Comparison of ENCODE assay signal across 16 cellular contexts in the genomic region with DNA sequence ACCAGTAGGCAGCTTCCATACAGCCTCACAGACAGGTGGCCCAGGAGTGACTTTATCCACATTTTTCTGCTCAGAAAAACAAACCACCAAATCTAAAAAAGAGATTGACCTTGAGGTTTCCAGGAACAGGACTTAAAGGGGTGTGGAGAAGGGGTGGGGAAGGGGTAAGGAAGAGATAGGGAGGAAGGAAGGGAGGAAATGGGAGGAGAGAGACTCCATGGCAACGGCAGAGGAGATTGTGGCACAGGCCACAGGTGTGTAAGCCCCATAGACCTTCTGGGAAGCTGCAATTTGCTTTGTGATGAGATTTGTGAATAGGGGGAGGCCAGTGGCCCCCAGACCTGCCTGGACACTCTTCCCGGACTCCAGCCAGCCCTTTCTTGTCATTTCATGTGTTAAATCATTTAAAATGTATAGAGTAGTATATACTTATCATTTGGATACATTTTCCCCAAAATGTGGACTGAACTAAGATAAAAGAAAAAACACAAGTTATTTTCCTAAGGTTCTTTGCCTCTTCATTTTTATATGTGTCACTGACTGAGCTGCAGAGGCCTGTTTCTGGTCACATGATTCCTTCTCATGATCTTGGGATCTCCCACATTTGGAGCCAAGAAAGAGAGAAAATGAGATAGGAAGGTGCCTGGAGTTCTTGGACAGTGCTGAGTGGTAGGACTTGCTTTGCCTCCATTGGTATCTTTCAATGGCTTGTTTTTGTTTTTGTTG. TPM values are rescaled to one million over a fixed set of nuclear protein-coding genes. Genes with fewer than 3 reads are reported as not detected.
"Had no signal": no experiment of that assay in that cellular context is flagged by ENCODE, and none has a peak within 500 bp of the region (broad histone marks: within the 10 kb centered on the region; RNA-seq: fewer than 3 reads in every experiment).

No MANE protein-coding gene starts in this region.

- H3K9me3 Mint-ChIP-seq: activated naive CD8-positive, alpha-beta T cell treated with anti-CD3 and anti-CD28 coated beads, Interleukin-2, amount 50 U/mL, for 24 hours; endodermal cell; natural killer cell treated with Interleukin-12 subunit alpha and Interleukin-12 subunit beta and Interleukin-15 and Interleukin-18, amount 100 ng/mL, for 72 hours; type B pancreatic cell had no signal

- DNase-seq: activated CD4-positive, alpha-beta T cell treated with anti-CD3 and anti-CD28 coated beads, Interleukin-2, amount 50 U/mL, for 1 hour; activated CD4-positive, CD25-positive, alpha-beta regulatory T cell; activated CD8-positive, alpha-beta memory T cell treated with anti-CD3 and anti-CD28 coated beads for 24 hours; activated naive CD4-positive, alpha-beta T cell treated with Interleukin-2 at 50 U/mL for 16 hours; activated naive CD8-positive, alpha-beta T cell treated with anti-CD3 and anti-CD28 coated beads, Interleukin-2, amount 50 U/mL, for 24 hours; dermis blood vessel endothelial cell; endodermal cell; mesendoderm; small intestine; stimulated activated CD4-positive, alpha-beta T cell treated with anti-CD3 and anti-CD28 coated beads, Interleukin-4, amount 100 ng/mL, for 24 hours; stimulated activated naive CD4-positive, alpha-beta T cell; SW 1271 had no signal

- ATAC-seq: activated naive CD8-positive, alpha-beta T cell treated with anti-CD3 and anti-CD28 coated beads, Interleukin-2, amount 50 U/mL, for 24 hours; natural killer cell treated with Interleukin-12 subunit alpha and Interleukin-12 subunit beta and Interleukin-15 and Interleukin-18, amount 100 ng/mL, for 72 hours had no signal

- H3K4me3 Mint-ChIP-seq: activated naive CD8-positive, alpha-beta T cell treated with anti-CD3 and anti-CD28 coated beads, Interleukin-2, amount 50 U/mL, for 24 hours; endodermal cell; natural killer cell treated with Interleukin-12 subunit alpha and Interleukin-12 subunit beta and Interleukin-15 and Interleukin-18, amount 100 ng/mL, for 72 hours; type B pancreatic cell had no signal

- H3K36me3 Mint-ChIP-seq: natural killer cell treated with Interleukin-12 subunit alpha and Interleukin-12 subunit beta and Interleukin-15 and Interleukin-18, amount 100 ng/mL, for 72 hours; type B pancreatic cell had no signal

- H3K4me1 Mint-ChIP-seq: activated naive CD8-positive, alpha-beta T cell treated with anti-CD3 and anti-CD28 coated beads, Interleukin-2, amount 50 U/mL, for 24 hours had no signal

- H3K27ac Mint-ChIP-seq: activated naive CD8-positive, alpha-beta T cell treated with anti-CD3 and anti-CD28 coated beads, Interleukin-2, amount 50 U/mL, for 24 hours; endodermal cell; natural killer cell treated with Interleukin-12 subunit alpha and Interleukin-12 subunit beta and Interleukin-15 and Interleukin-18, amount 100 ng/mL, for 72 hours; progenitor cell of endocrine pancreas; type B pancreatic cell had no signal

RNA-seq across cellular contexts. Expression of gene CLIC6, which starts 55.5 kb away (rescaled TPM):
- total RNA-seq: bronchial epithelial cell, dermis blood vessel endothelial cell had no signal
